In genomic region chr1:89912073-89912472, GRCh38 we compare ENCODE assay signal across 1 cellular context.
TF ChIP-seq lines count a peak whose summit lies in the region.

No MANE protein-coding gene starts in this region.

TF ChIP-seq in HEK293, 187 proteins besides CTCF, POLR2A, EP300 and RAD21 (continued from another document):
- TF ChIP-seq ZNF518A (tag by site-specific recombination; conservative IDR thresholded peaks at IDR 0.05; ENCODE audit: low read depth) = no peak
